Comparison of ENCODE assay signal across 2 cellular contexts in the genomic region with DNA sequence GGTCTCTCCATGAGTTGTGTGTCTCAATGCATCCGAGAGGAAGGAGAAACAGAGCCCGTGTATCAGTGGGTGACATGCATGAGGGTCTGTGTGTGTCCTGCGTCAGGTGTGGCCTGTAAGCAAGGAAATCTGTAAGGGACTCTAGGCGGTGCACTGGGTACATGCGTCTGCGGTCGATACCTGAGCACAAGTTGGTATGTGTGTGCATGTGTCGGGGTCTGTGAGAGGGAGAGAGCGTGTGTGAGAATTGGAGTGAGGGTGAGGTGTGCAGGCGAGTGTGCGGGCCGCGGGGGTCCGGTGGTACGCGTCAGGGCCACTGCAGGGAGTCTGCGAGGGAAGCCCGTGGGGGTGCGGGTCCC.
TF ChIP-seq lines count a peak whose summit lies in the region.

No MANE protein-coding gene starts in this region.

TF ChIP-seq in A549, 52 proteins besides CTCF, POLR2A, EP300 and RAD21:
- no peak for TF ChIP-seq POLR2AphosphoS2 (conservative IDR thresholded peaks at IDR 0.05; ENCODE audit: low read length)
- no peak for TF ChIP-seq CEBPB (IDR thresholded peaks at IDR 0.05)
- TF ChIP-seq EHF (CRISPR knock-in tag; IDR thresholded peaks at IDR 0.05), result no peak
- no peak for TF ChIP-seq HEYL (CRISPR knock-in tag; IDR thresholded peaks at IDR 0.05)
- no peak for TF ChIP-seq KDM1A (IDR thresholded peaks at IDR 0.05; ENCODE audit: low read depth)
- no peak for TF ChIP-seq SMC3 (IDR thresholded peaks at IDR 0.05)
- TF ChIP-seq MAFK (IDR thresholded peaks at IDR 0.05; ENCODE audit: partially characterized antibody), result no peak
- no peak for TF ChIP-seq ZSCAN20 (CRISPR knock-in tag; IDR thresholded peaks at IDR 0.05)
- no peak for TF ChIP-seq CHD4 (IDR thresholded peaks at IDR 0.05; ENCODE audit: borderline replicate concordance)
- no peak for TF ChIP-seq ZFP36 (IDR thresholded peaks at IDR 0.05; ENCODE audit: borderline replicate concordance, partially characterized antibody)

TF ChIP-seq in K562, 482 proteins besides CTCF, POLR2A, EP300 and RAD21 (continues in another document):
- TF ChIP-seq, protein P1, sequence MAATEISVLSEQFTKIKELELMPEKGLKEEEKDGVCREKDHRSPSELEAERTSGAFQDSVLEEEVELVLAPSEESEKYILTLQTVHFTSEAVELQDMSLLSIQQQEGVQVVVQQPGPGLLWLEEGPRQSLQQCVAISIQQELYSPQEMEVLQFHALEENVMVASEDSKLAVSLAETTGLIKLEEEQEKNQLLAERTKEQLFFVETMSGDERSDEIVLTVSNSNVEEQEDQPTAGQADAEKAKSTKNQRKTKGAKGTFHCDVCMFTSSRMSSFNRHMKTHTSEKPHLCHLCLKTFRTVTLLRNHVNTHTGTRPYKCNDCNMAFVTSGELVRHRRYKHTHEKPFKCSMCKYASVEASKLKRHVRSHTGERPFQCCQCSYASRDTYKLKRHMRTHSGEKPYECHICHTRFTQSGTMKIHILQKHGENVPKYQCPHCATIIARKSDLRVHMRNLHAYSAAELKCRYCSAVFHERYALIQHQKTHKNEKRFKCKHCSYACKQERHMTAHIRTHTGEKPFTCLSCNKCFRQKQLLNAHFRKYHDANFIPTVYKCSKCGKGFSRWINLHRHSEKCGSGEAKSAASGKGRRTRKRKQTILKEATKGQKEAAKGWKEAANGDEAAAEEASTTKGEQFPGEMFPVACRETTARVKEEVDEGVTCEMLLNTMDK (IDR thresholded peaks at IDR 0.05; ENCODE audit: borderline replicate concordance, insufficient read depth, low read depth, low read length, poor library complexity, severe bottlenecking), result no peak
- no peak for TF ChIP-seq POLR2AphosphoS5 (IDR thresholded peaks at IDR 0.05; ENCODE audit: control insufficient read depth, insufficient read depth, low read depth, low read length)
- TF ChIP-seq RFX5 (IDR thresholded peaks at IDR 0.05; ENCODE audit: low read depth, low read length), result no peak
- no peak for TF ChIP-seq CHD1 (IDR thresholded peaks at IDR 0.05; ENCODE audit: low read length)
- no peak for TF ChIP-seq ZNF184 (CRISPR knock-in tag; IDR thresholded peaks at IDR 0.05)
- no peak for TF ChIP-seq GTF2F1 (IDR thresholded peaks at IDR 0.05; ENCODE audit: low read depth, low read length)
- TF ChIP-seq RNF2 (IDR thresholded peaks at IDR 0.05), result no peak
- TF ChIP-seq ZNF224 (CRISPR knock-in tag; IDR thresholded peaks at IDR 0.05), result no peak
- TF ChIP-seq, protein P2, sequence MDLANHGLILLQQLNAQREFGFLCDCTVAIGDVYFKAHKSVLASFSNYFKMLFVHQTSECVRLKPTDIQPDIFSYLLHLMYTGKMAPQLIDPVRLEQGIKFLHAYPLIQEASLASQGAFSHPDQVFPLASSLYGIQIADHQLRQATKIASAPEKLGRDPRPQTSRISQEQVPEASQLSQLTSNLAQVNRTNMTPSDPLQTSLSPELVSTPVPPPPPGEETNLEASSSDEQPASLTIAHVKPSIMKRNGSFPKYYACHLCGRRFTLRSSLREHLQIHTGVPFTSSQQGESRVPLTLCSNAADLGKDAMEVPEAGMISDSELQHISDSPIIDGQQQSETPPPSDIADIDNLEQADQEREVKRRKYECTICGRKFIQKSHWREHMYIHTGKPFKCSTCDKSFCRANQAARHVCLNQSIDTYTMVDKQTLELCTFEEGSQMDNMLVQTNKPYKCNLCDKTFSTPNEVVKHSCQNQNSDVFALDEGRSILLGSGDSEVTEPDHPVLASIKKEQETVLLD (IDR thresholded peaks at IDR 0.05), result 0 out of 2 replicates have a peak, but pooled peaks have one; percentile 28
- TF ChIP-seq, protein P3, sequence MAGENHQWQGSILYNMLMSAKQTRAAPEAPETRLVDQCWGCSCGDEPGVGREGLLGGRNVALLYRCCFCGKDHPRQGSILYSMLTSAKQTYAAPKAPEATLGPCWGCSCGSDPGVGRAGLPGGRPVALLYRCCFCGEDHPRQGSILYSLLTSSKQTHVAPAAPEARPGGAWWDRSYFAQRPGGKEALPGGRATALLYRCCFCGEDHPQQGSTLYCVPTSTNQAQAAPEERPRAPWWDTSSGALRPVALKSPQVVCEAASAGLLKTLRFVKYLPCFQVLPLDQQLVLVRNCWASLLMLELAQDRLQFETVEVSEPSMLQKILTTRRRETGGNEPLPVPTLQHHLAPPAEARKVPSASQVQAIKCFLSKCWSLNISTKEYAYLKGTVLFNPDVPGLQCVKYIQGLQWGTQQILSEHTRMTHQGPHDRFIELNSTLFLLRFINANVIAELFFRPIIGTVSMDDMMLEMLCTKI (IDR thresholded peaks at IDR 0.05; ENCODE audit: partially characterized antibody), result no peak
- no peak for TF ChIP-seq ZNF23 (CRISPR knock-in tag; IDR thresholded peaks at IDR 0.05)
- TF ChIP-seq SNRNP70 (optimal IDR thresholded peaks at IDR 0.05; ENCODE audit: low read depth, low read length), result no peak
- TF ChIP-seq PHB2 (IDR thresholded peaks at IDR 0.05; ENCODE audit: low read depth), result no peak
- no peak for TF ChIP-seq ZBTB8A (IDR thresholded peaks at IDR 0.05; ENCODE audit: partially characterized antibody)
- TF ChIP-seq RAD51 (IDR thresholded peaks at IDR 0.05; ENCODE audit: borderline replicate concordance, low read depth), result no peak
- no peak for TF ChIP-seq SAFB2 (IDR thresholded peaks at IDR 0.05; ENCODE audit: borderline replicate concordance, low read depth, low read length, severe bottlenecking)
- no peak for TF ChIP-seq HNRNPH1 (optimal IDR thresholded peaks at IDR 0.05; ENCODE audit: low read depth, low read length)
- TF ChIP-seq TCF7L2 (IDR thresholded peaks at IDR 0.05; ENCODE audit: low read depth, low read length), result no peak
- TF ChIP-seq, protein P4, sequence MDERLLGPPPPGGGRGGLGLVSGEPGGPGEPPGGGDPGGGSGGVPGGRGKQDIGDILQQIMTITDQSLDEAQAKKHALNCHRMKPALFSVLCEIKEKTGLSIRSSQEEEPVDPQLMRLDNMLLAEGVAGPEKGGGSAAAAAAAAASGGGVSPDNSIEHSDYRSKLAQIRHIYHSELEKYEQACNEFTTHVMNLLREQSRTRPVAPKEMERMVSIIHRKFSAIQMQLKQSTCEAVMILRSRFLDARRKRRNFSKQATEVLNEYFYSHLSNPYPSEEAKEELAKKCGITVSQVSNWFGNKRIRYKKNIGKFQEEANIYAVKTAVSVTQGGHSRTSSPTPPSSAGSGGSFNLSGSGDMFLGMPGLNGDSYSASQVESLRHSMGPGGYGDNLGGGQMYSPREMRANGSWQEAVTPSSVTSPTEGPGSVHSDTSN (CRISPR knock-in tag; IDR thresholded peaks at IDR 0.05; ENCODE audit: low read depth), result no peak
- TF ChIP-seq, protein P4 (tag; conservative IDR thresholded peaks at IDR 0.05; ENCODE audit: low read depth), result no peak
- TF ChIP-seq TRIM24 (IDR thresholded peaks at IDR 0.05), result no peak
- no peak for TF ChIP-seq KDM5B (IDR thresholded peaks at IDR 0.05; ENCODE audit: insufficient replicate concordance, low read depth, low read length)
- TF ChIP-seq NELFE (IDR thresholded peaks at IDR 0.05; ENCODE audit: insufficient read depth, insufficient read length), result no peak
- TF ChIP-seq, protein P5, sequence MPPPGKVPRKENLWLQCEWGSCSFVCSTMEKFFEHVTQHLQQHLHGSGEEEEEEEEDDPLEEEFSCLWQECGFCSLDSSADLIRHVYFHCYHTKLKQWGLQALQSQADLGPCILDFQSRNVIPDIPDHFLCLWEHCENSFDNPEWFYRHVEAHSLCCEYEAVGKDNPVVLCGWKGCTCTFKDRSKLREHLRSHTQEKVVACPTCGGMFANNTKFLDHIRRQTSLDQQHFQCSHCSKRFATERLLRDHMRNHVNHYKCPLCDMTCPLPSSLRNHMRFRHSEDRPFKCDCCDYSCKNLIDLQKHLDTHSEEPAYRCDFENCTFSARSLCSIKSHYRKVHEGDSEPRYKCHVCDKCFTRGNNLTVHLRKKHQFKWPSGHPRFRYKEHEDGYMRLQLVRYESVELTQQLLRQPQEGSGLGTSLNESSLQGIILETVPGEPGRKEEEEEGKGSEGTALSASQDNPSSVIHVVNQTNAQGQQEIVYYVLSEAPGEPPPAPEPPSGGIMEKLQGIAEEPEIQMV (tag; conservative IDR thresholded peaks at IDR 0.05; ENCODE audit: low read depth), result no peak
- no peak for TF ChIP-seq SIRT6 (IDR thresholded peaks at IDR 0.05; ENCODE audit: low read depth, low read length)
- TF ChIP-seq NCOR1 (IDR thresholded peaks at IDR 0.05), result no peak
- TF ChIP-seq NBN (IDR thresholded peaks at IDR 0.05; ENCODE audit: low read depth), result 0 out of 2 replicates have a peak, but pooled peaks have one; percentile 42
- no peak for TF ChIP-seq ERF (CRISPR knock-in tag; IDR thresholded peaks at IDR 0.05)
- TF ChIP-seq TARDBP (IDR thresholded peaks at IDR 0.05), result no peak
- TF ChIP-seq STAT5B (CRISPR knock-in tag; IDR thresholded peaks at IDR 0.05), result no peak
- TF ChIP-seq NFE2 (IDR thresholded peaks at IDR 0.05; ENCODE audit: low read depth), result no peak
- TF ChIP-seq, protein P6, sequence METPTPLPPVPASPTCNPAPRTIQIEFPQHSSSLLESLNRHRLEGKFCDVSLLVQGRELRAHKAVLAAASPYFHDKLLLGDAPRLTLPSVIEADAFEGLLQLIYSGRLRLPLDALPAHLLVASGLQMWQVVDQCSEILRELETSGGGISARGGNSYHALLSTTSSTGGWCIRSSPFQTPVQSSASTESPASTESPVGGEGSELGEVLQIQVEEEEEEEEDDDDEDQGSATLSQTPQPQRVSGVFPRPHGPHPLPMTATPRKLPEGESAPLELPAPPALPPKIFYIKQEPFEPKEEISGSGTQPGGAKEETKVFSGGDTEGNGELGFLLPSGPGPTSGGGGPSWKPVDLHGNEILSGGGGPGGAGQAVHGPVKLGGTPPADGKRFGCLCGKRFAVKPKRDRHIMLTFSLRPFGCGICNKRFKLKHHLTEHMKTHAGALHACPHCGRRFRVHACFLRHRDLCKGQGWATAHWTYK (CRISPR knock-in tag; IDR thresholded peaks at IDR 0.05), result peak; percentile 39; the same call in 1 of the 2 replicates
- peak; percentile 88 for TF ChIP-seq HDGF (IDR thresholded peaks at IDR 0.05)
- TF ChIP-seq NFXL1 (CRISPR knock-in tag; IDR thresholded peaks at IDR 0.05), result no peak
- no peak for TF ChIP-seq ZNF57 (CRISPR knock-in tag; IDR thresholded peaks at IDR 0.05)
- no peak for TF ChIP-seq COPS2 (conservative IDR thresholded peaks at IDR 0.05)
- TF ChIP-seq ZNF175 (CRISPR knock-in tag; IDR thresholded peaks at IDR 0.05; ENCODE audit: low read depth), result no peak
- TF ChIP-seq POLR2G (IDR thresholded peaks at IDR 0.05; ENCODE audit: low read depth, low read length), result no peak
- TF ChIP-seq NR4A1 (CRISPR knock-in tag; IDR thresholded peaks at IDR 0.05), result no peak
- TF ChIP-seq NR4A1 (tag; IDR thresholded peaks at IDR 0.05), result no peak
- TF ChIP-seq, protein P7, sequence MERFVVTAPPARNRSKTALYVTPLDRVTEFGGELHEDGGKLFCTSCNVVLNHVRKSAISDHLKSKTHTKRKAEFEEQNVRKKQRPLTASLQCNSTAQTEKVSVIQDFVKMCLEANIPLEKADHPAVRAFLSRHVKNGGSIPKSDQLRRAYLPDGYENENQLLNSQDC (CRISPR knock-in tag; IDR thresholded peaks at IDR 0.05), result no peak
- no peak for TF ChIP-seq ZNF24 (IDR thresholded peaks at IDR 0.05)
- no peak for TF ChIP-seq RBM25 (IDR thresholded peaks at IDR 0.05; ENCODE audit: low read depth, low read length, severe bottlenecking)
- TF ChIP-seq, protein P8, sequence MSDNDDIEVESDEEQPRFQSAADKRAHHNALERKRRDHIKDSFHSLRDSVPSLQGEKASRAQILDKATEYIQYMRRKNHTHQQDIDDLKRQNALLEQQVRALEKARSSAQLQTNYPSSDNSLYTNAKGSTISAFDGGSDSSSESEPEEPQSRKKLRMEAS (CRISPR knock-in tag; IDR thresholded peaks at IDR 0.05), result no peak
- no peak for TF ChIP-seq CREB1 (IDR thresholded peaks at IDR 0.05)
- peak; percentile 31; the same call in 1 of the 2 replicates for TF ChIP-seq CREB1 (CRISPR knock-in tag; IDR thresholded peaks at IDR 0.05)
- TF ChIP-seq, protein P9, sequence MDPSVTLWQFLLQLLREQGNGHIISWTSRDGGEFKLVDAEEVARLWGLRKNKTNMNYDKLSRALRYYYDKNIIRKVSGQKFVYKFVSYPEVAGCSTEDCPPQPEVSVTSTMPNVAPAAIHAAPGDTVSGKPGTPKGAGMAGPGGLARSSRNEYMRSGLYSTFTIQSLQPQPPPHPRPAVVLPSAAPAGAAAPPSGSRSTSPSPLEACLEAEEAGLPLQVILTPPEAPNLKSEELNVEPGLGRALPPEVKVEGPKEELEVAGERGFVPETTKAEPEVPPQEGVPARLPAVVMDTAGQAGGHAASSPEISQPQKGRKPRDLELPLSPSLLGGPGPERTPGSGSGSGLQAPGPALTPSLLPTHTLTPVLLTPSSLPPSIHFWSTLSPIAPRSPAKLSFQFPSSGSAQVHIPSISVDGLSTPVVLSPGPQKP (CRISPR knock-in tag; IDR thresholded peaks at IDR 0.05), result no peak
- no peak for TF ChIP-seq NCOA1 (IDR thresholded peaks at IDR 0.05; ENCODE audit: low read depth)
- no peak for TF ChIP-seq SAFB (IDR thresholded peaks at IDR 0.05; ENCODE audit: borderline replicate concordance, low read depth, low read length)
- TF ChIP-seq, protein P10, sequence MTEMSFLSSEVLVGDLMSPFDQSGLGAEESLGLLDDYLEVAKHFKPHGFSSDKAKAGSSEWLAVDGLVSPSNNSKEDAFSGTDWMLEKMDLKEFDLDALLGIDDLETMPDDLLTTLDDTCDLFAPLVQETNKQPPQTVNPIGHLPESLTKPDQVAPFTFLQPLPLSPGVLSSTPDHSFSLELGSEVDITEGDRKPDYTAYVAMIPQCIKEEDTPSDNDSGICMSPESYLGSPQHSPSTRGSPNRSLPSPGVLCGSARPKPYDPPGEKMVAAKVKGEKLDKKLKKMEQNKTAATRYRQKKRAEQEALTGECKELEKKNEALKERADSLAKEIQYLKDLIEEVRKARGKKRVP (CRISPR knock-in tag; IDR thresholded peaks at IDR 0.05), result no peak
- TF ChIP-seq, protein P11, sequence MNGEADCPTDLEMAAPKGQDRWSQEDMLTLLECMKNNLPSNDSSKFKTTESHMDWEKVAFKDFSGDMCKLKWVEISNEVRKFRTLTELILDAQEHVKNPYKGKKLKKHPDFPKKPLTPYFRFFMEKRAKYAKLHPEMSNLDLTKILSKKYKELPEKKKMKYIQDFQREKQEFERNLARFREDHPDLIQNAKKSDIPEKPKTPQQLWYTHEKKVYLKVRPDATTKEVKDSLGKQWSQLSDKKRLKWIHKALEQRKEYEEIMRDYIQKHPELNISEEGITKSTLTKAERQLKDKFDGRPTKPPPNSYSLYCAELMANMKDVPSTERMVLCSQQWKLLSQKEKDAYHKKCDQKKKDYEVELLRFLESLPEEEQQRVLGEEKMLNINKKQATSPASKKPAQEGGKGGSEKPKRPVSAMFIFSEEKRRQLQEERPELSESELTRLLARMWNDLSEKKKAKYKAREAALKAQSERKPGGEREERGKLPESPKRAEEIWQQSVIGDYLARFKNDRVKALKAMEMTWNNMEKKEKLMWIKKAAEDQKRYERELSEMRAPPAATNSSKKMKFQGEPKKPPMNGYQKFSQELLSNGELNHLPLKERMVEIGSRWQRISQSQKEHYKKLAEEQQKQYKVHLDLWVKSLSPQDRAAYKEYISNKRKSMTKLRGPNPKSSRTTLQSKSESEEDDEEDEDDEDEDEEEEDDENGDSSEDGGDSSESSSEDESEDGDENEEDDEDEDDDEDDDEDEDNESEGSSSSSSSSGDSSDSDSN (IDR thresholded peaks at IDR 0.05; ENCODE audit: borderline replicate concordance in 1 of 2, low read depth in 2 of 2, low read length in 2 of 2), result no peak
